ENCODE assay signal across 29 cellular contexts in the genomic region with DNA sequence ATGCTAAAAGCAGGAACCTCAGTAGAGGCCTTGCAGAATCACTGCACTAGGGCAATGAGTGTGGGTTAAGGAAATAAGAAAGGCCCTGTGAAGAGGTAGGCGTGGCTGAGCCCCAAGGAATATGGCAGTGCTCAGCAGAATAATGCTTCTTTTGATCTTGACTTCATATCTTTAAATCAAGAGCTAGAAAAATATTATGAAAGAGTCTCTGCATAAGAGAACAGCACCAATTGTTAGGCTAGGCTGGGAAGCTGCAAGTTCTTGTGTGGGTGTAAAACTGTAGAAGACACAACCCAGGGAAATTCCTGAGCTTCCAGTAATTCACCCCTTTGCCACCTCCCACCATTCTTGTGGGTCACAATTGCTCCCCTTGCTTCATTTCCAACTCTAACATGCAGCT. TPM values are rescaled to one million over a fixed set of nuclear protein-coding genes. Genes with fewer than 3 reads are reported as not detected.
"Had no signal": no experiment of that assay in that cellular context is flagged by ENCODE, and none has a peak within 500 bp of the region (broad histone marks: within the 10 kb centered on the region; RNA-seq: fewer than 3 reads in every experiment).

No MANE protein-coding gene starts in this region.

- H3K36me3 ChIP-seq: adrenal gland, ascending aorta, brain microvascular endothelial cell, gastrocnemius medialis, pancreas, prostate gland, sigmoid colon, thoracic aorta, WERI-Rb-1 had no signal

- H3K27me3 ChIP-seq: adrenal gland, ascending aorta, brain microvascular endothelial cell, gastrocnemius medialis, pancreas, sigmoid colon had no signal

- H3K4me1 ChIP-seq: adrenal gland, ascending aorta, gastrocnemius medialis, pancreas, prostate gland, sigmoid colon had no signal

- DNase-seq: activated CD4-positive, alpha-beta T cell treated with anti-CD3 and anti-CD28 coated beads for 48 hours; activated CD4-positive, alpha-beta T cell treated with anti-CD3 and anti-CD28 coated beads, Interleukin-2, amount 50 U/mL, for 48 hours; activated CD8-positive, alpha-beta memory T cell treated with anti-CD3 and anti-CD28 coated beads for 24 hours; activated effector memory CD4-positive, alpha-beta T cell treated with Interleukin-2 at 50 U/mL for 16 hours; activated naive CD4-positive, alpha-beta T cell treated with Interleukin-2 at 50 U/mL for 16 hours; adrenal gland; brain microvascular endothelial cell; cortex of kidney; effector memory CD8-positive, alpha-beta T cell; gastrocnemius medialis; hippocampal formation; left cardiac atrium; midbrain; naive thymus-derived CD8-positive, alpha-beta T cell; nucleus accumbens; pancreas; sigmoid colon; stimulated activated CD4-positive, alpha-beta T cell treated with anti-CD3 and anti-CD28 coated beads, Interleukin-4, amount 100 ng/mL, for 1 hour; stimulated activated naive CD8-positive, alpha-beta T cell treated with anti-CD3 and anti-CD28 coated beads, Interleukin-15, Interleukin-2, amounts not matched to agents 100 U/mL and 50 U/mL, for 24 hours; T-helper 9 cell; trophoblast cell; WERI-Rb-1 had no signal

- ATAC-seq: activated CD4-positive, CD25-positive, alpha-beta regulatory T cell treated with anti-CD3 and anti-CD28 coated beads, Interleukin-2, amount 50 U/mL, for 24 hours; effector memory CD8-positive, alpha-beta T cell; gastrocnemius medialis; left cardiac atrium; naive thymus-derived CD8-positive, alpha-beta T cell; pancreas; stimulated activated naive CD8-positive, alpha-beta T cell treated with anti-CD3 and anti-CD28 coated beads, Interleukin-15, Interleukin-2, amounts not matched to agents 100 U/mL and 50 U/mL, for 24 hours had no signal

- H3K4me3 ChIP-seq: adrenal gland, ascending aorta, gastrocnemius medialis, pancreas, prostate gland, sigmoid colon, thoracic aorta had no signal

- H3K9me3 ChIP-seq: gastrocnemius medialis, pancreas, prostate gland had no signal

RNA-seq across cellular contexts. Expression of gene CLCA4, which starts 50.0 kb away (rescaled TPM):
- total RNA-seq: ascending aorta, chondrocyte, left cardiac atrium, liver, neural crest cell, thoracic aorta had no signal
